ENCODE assay signal across 22 cellular contexts in genomic region chr6:156875062-156875461, GRCh38.
DNase-seq lines count a peak whose midpoint lies in the region; ATAC-seq, FAIRE-seq and TF ChIP-seq lines count a peak whose summit lies in the region.
"Had no signal": no experiment of that assay in that cellular context is flagged by ENCODE, and none has a peak within 500 bp of the region (broad histone marks: within the 10 kb centered on the region; RNA-seq: fewer than 3 reads in every experiment).

No MANE protein-coding gene starts in this region.

- no peaks in the 10 kb centered on the region for H3K27me3 ChIP-seq in Caco-2 (replicated peaks; ENCODE audit: control insufficient read depth, insufficient read depth, low read length)

- FAIRE-seq in H54 (lab: Jason Lieb, UNC), result no peak
- FAIRE-seq: GM18507 had no signal

- POLR2A ChIA-PET in activated CD8-positive, alpha-beta T cell treated with anti-CD3 and anti-CD28 coated beads for 36 hours (lab: Charles Lee), result no interaction called here
- POLR2A ChIA-PET in activated CD8-positive, alpha-beta T cell treated with anti-CD3 and anti-CD28 coated beads, Interleukin-2, amount 10 ng/mL, durations not matched to agents 7 days and 5 days (lab: Charles Lee), result interaction anchor here (0.8 kb wide), 1 partner anchor 96 kb away, joined by 3 read pairs; no protein-coding TSS in a partner anchor
- POLR2A ChIA-PET in Caco-2 (lab: Charles Lee), result no interaction called here

- H3K27me3 Mint-ChIP-seq in activated CD8-positive, alpha-beta T cell treated with anti-CD3 and anti-CD28 coated beads for 36 hours, result no peaks in the 10 kb centered on the region
- no peaks in the 10 kb centered on the region for H3K27me3 Mint-ChIP-seq in activated CD8-positive, alpha-beta T cell treated with anti-CD3 and anti-CD28 coated beads, Interleukin-2, amount 10 ng/mL, durations not matched to agents 7 days and 5 days (ENCODE audit: low read depth)
- H3K27me3 Mint-ChIP-seq in activated T-helper 17 cell treated with anti-CD3 and anti-CD28 coated beads, Interleukin-2, amount 50 U/mL, for 72 hours, result no peaks in the 10 kb centered on the region
- H3K27me3 Mint-ChIP-seq in Caco-2 (ENCODE audit: insufficient read depth, unreplicated experiment), result no peaks in the 10 kb centered on the region
- H3K27me3 Mint-ChIP-seq: CD4-positive, alpha-beta T cell had no signal

- TF ChIP-seq CTCF in activated CD8-positive, alpha-beta T cell treated with anti-CD3 and anti-CD28 coated beads for 36 hours (IDR thresholded peaks at IDR 0.05), result no peak
- no peak for TF ChIP-seq CTCF in Caco-2 (IDR thresholded peaks at IDR 0.05; ENCODE audit: insufficient read depth in 1 of 2, low read depth in 1 of 2, low read length in 1 of 2, severe bottlenecking in 1 of 2, unreplicated experiment in 1 of 2)

- H3K4me1 ChIP-seq in Caco-2, result peaks cover 8% of the 10 kb centered on the region; the same call in 1 of the 2 replicates

- no TSS peak for BruUV-seq in Caco-2 (replicated peaks; lab: Mats Ljungman, UMichigan)

- intact Hi-C loops in activated CD8-positive, alpha-beta T cell treated with anti-CD3 and anti-CD28 coated beads for 36 hours (cut with micrococcal nuclease), result no loop called here
- intact Hi-C loops in Caco-2 (cut with micrococcal nuclease; ENCODE audit: unreplicated experiment), result no loop called here

- H3K36me3 Mint-ChIP-seq in activated CD8-positive, alpha-beta T cell treated with anti-CD3 and anti-CD28 coated beads for 36 hours (ENCODE audit: low read depth), result peaks cover 8% of the 10 kb centered on the region
- H3K36me3 Mint-ChIP-seq in activated CD8-positive, alpha-beta T cell treated with anti-CD3 and anti-CD28 coated beads, Interleukin-2, amount 10 ng/mL, durations not matched to agents 7 days and 5 days (ENCODE audit: low read depth), result peaks cover 4% of the 10 kb centered on the region
- peaks cover 6% of the 10 kb centered on the region for H3K36me3 Mint-ChIP-seq in activated T-helper 17 cell treated with anti-CD3 and anti-CD28 coated beads, Interleukin-2, amount 50 U/mL, for 72 hours (ENCODE audit: low read depth)
- H3K36me3 Mint-ChIP-seq in Caco-2 (ENCODE audit: insufficient read depth, unreplicated experiment), result peaks cover 5% of the 10 kb centered on the region

- CTCF ChIA-PET in activated CD8-positive, alpha-beta T cell treated with anti-CD3 and anti-CD28 coated beads for 36 hours (lab: Charles Lee), result interaction anchor here (1.2 to 1.4 kb wide), 2 partner anchors 10 to 11 kb away, joined by 3 read pairs; no protein-coding TSS in a partner anchor
- CTCF ChIA-PET in activated CD8-positive, alpha-beta T cell treated with anti-CD3 and anti-CD28 coated beads, Interleukin-2, amount 10 ng/mL, durations not matched to agents 7 days and 5 days (lab: Charles Lee), result interaction anchor here (1.0 kb wide), 1 partner anchor 9 kb away, joined by 3 read pairs; no protein-coding TSS in a partner anchor
- CTCF ChIA-PET in Caco-2 (lab: Charles Lee), result no interaction called here

- H3K36me3 ChIP-seq in Caco-2 (ENCODE audit: control insufficient read depth, insufficient read depth, low read length), result no peaks in the 10 kb centered on the region

- no peak overlapping the region for H3K4me3 Mint-ChIP-seq in activated CD8-positive, alpha-beta T cell treated with anti-CD3 and anti-CD28 coated beads for 36 hours
- H3K4me3 Mint-ChIP-seq in activated CD8-positive, alpha-beta T cell treated with anti-CD3 and anti-CD28 coated beads, Interleukin-2, amount 10 ng/mL, durations not matched to agents 7 days and 5 days, result no peak overlapping the region
- no peak overlapping the region for H3K4me3 Mint-ChIP-seq in activated T-helper 17 cell treated with anti-CD3 and anti-CD28 coated beads, Interleukin-2, amount 50 U/mL, for 72 hours
- no peak overlapping the region for H3K4me3 Mint-ChIP-seq in Caco-2 (ENCODE audit: unreplicated experiment)
- H3K4me3 Mint-ChIP-seq: CD4-positive, alpha-beta T cell had no signal

- no peak overlapping the region for H3K27ac Mint-ChIP-seq in activated CD8-positive, alpha-beta T cell treated with anti-CD3 and anti-CD28 coated beads for 36 hours
- H3K27ac Mint-ChIP-seq in activated CD8-positive, alpha-beta T cell treated with anti-CD3 and anti-CD28 coated beads, Interleukin-2, amount 10 ng/mL, durations not matched to agents 7 days and 5 days, result no peak overlapping the region
- peak overlapping the region; percentile 53 for H3K27ac Mint-ChIP-seq in activated T-helper 17 cell treated with anti-CD3 and anti-CD28 coated beads, Interleukin-2, amount 50 U/mL, for 72 hours
- H3K27ac Mint-ChIP-seq in Caco-2 (ENCODE audit: unreplicated experiment), result no peak overlapping the region
- H3K27ac Mint-ChIP-seq: CD4-positive, alpha-beta T cell had no signal

- peak; percentile 24 for ATAC-seq in activated CD8-positive, alpha-beta T cell treated with anti-CD3 and anti-CD28 coated beads for 36 hours
- ATAC-seq in activated CD8-positive, alpha-beta T cell treated with anti-CD3 and anti-CD28 coated beads, Interleukin-2, amount 10 ng/mL, durations not matched to agents 7 days and 5 days, result no peak
- ATAC-seq in GM18858 (IDR thresholded peaks at IDR 0.05; ENCODE audit: unreplicated experiment), result peak; percentile 59
- peak; percentile 48 for ATAC-seq in HG02610 (IDR thresholded peaks at IDR 0.05; ENCODE audit: unreplicated experiment)
- peak; percentile 85 for ATAC-seq in activated T-helper 17 cell treated with anti-CD3 and anti-CD28 coated beads, Interleukin-2, amount 50 U/mL, for 72 hours (replicated peaks)
- ATAC-seq: HCT116, PC-3, SK-N-SH treated with all-trans-retinoic acid at 6 μM for 48 hours had no signal

- no peak overlapping the region for H3K4me3 ChIP-seq in Caco-2 (ENCODE audit: low read depth, low read length)
- H3K4me3 ChIP-seq: GM23248 had no signal

- H3K4me1 Mint-ChIP-seq in activated CD8-positive, alpha-beta T cell treated with anti-CD3 and anti-CD28 coated beads for 36 hours (ENCODE audit: low read depth), result peaks cover 55% of the 10 kb centered on the region
- H3K4me1 Mint-ChIP-seq in activated CD8-positive, alpha-beta T cell treated with anti-CD3 and anti-CD28 coated beads, Interleukin-2, amount 10 ng/mL, durations not matched to agents 7 days and 5 days (ENCODE audit: low read depth), result peaks cover 16% of the 10 kb centered on the region
- peaks cover 34% of the 10 kb centered on the region for H3K4me1 Mint-ChIP-seq in activated T-helper 17 cell treated with anti-CD3 and anti-CD28 coated beads, Interleukin-2, amount 50 U/mL, for 72 hours
- H3K4me1 Mint-ChIP-seq in Caco-2 (ENCODE audit: low read depth, unreplicated experiment), result peaks cover 4% of the 10 kb centered on the region

- H3K9me3 Mint-ChIP-seq in activated CD8-positive, alpha-beta T cell treated with anti-CD3 and anti-CD28 coated beads for 36 hours, result no peaks in the 10 kb centered on the region
- no peaks in the 10 kb centered on the region for H3K9me3 Mint-ChIP-seq in activated CD8-positive, alpha-beta T cell treated with anti-CD3 and anti-CD28 coated beads, Interleukin-2, amount 10 ng/mL, durations not matched to agents 7 days and 5 days (ENCODE audit: insufficient read depth)
- H3K9me3 Mint-ChIP-seq in activated T-helper 17 cell treated with anti-CD3 and anti-CD28 coated beads, Interleukin-2, amount 50 U/mL, for 72 hours, result no peaks in the 10 kb centered on the region
- no peaks in the 10 kb centered on the region for H3K9me3 Mint-ChIP-seq in Caco-2 (ENCODE audit: unreplicated experiment)
- H3K9me3 Mint-ChIP-seq: CD4-positive, alpha-beta T cell had no signal

- no peak for TF ChIP-seq POLR2A in H54 (IDR thresholded peaks at IDR 0.05; ENCODE audit: low read depth, low read length)

- no peak for DNase-seq in activated CD8-positive, alpha-beta T cell treated with anti-CD3 and anti-CD28 coated beads for 36 hours
- no peak for DNase-seq in activated CD8-positive, alpha-beta T cell treated with anti-CD3 and anti-CD28 coated beads, Interleukin-2, amount 10 ng/mL, durations not matched to agents 7 days and 5 days
- DNase-seq in Caco-2 (no peak), H54 (ENCODE audit: insufficient read length, low spot score) (no peak), NCI-H345 treated with DMSO at 0.1 percent for 48 hours (lab: John Stamatoyannopoulos, UW; ENCODE audit: unreplicated experiment) (no peak)
- DNase-seq: 8988T; CD4-positive, alpha-beta T cell; DMS153; GDM1; GM23248; NCI-H187 treated with DMSO at 0.1 percent for 48 hours; NCI-H226; NCI-H524 treated with DMSO at 0.1 percent for 48 hours; PC-3; RPMI8226; SIG-M5 had no signal

- no peaks in the 10 kb centered on the region for H3K9me3 ChIP-seq in Caco-2
